ENCODE assay signal across 11 cellular contexts in the genomic region with DNA sequence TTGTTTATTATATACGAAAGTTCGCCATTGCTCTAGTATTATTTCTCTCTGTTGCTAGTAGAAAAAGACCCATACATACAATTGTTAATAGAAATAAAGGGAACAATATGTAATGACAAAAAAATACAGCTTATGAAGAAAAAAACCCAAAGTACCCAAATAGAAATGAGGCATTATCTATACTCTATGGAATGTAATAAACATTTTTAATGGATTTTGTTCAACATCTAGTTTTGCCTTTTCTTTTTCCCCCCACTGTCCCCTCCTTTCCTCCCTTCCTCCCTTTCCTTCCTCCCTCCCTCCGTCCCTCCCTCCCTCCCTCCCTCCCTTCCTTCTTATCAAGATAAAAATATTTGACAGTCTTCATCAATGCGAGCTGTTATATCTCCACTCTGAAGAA.
"Had no signal": no experiment of that assay in that cellular context is flagged by ENCODE, and none has a peak within 500 bp of the region (broad histone marks: within the 10 kb centered on the region; RNA-seq: fewer than 3 reads in every experiment).

No MANE protein-coding gene starts in this region.

- H3K9me3 ChIP-seq: HAP-1 had no signal

- H3K9ac ChIP-seq: GM23248 had no signal

- ATAC-seq: GM23338, HCT116 had no signal

- DNase-seq: GM23248, GOT3, H7, H9, HCEC 1CT, HFFc6 had no signal

- H3K27ac ChIP-seq: GM23248 had no signal

- H2AFZ ChIP-seq: GM23248, GM23338 had no signal

- FAIRE-seq: H1, H54 had no signal

- H3K4me2 ChIP-seq: GM23338 had no signal

- H3K4me3 ChIP-seq: GM23248, GM23338, HAP-1 had no signal

- H3K36me3 ChIP-seq: HAP-1 had no signal

- H3K4me1 ChIP-seq: HAP-1 had no signal
